ENCODE assay signal across 1 cellular context in the genomic region with DNA sequence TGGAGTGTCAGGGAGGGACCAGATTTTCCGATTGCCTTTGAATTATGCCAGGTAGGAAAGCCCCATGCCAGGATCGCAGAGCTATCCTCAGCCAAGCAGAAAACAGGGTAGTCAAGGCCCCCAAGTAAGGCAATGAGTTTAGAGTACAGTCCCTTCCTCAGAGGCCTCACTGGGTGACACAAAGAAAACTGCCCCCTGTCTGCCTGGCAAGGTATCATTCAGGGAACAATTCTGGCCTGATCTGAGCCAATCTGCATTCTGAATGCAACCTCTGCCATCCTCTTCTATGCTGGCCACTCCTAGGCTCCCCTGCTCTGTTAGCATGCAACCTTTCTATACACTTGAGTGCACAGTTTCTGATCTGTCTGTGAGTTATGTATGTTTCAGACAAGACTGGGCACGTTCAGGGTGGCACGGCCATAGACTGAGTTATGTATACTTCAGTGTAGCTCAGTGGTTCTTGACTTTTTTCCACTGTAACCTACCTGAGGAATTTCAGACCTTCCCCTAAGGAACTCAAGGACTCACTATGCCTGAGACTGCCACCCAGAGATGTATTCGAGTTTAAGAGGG.
TF ChIP-seq lines count a peak whose summit lies in the region.

No MANE protein-coding gene starts in this region.

TF ChIP-seq in GM12878, 131 proteins besides CTCF, POLR2A, EP300 and RAD21:
- no peak for TF ChIP-seq SRF (IDR thresholded peaks at IDR 0.05; ENCODE audit: low read depth in 2 of 2, low read length in 2 of 2)
- no peak for TF ChIP-seq KLF5 (IDR thresholded peaks at IDR 0.05; ENCODE audit: partially characterized antibody)
- no peak for TF ChIP-seq SMC3 (IDR thresholded peaks at IDR 0.05; ENCODE audit: borderline replicate concordance, low read length)
- TF ChIP-seq CEBPB (IDR thresholded peaks at IDR 0.05; ENCODE audit: borderline replicate concordance in 1 of 2, low read depth in 2 of 2, low read length in 2 of 2) = no peak
- no peak for TF ChIP-seq WRNIP1 (IDR thresholded peaks at IDR 0.05; ENCODE audit: borderline replicate concordance, low read depth, low read length)
- no peak for TF ChIP-seq CBX3 (IDR thresholded peaks at IDR 0.05; ENCODE audit: borderline replicate concordance, low read depth)
- TF ChIP-seq, protein P1, sequence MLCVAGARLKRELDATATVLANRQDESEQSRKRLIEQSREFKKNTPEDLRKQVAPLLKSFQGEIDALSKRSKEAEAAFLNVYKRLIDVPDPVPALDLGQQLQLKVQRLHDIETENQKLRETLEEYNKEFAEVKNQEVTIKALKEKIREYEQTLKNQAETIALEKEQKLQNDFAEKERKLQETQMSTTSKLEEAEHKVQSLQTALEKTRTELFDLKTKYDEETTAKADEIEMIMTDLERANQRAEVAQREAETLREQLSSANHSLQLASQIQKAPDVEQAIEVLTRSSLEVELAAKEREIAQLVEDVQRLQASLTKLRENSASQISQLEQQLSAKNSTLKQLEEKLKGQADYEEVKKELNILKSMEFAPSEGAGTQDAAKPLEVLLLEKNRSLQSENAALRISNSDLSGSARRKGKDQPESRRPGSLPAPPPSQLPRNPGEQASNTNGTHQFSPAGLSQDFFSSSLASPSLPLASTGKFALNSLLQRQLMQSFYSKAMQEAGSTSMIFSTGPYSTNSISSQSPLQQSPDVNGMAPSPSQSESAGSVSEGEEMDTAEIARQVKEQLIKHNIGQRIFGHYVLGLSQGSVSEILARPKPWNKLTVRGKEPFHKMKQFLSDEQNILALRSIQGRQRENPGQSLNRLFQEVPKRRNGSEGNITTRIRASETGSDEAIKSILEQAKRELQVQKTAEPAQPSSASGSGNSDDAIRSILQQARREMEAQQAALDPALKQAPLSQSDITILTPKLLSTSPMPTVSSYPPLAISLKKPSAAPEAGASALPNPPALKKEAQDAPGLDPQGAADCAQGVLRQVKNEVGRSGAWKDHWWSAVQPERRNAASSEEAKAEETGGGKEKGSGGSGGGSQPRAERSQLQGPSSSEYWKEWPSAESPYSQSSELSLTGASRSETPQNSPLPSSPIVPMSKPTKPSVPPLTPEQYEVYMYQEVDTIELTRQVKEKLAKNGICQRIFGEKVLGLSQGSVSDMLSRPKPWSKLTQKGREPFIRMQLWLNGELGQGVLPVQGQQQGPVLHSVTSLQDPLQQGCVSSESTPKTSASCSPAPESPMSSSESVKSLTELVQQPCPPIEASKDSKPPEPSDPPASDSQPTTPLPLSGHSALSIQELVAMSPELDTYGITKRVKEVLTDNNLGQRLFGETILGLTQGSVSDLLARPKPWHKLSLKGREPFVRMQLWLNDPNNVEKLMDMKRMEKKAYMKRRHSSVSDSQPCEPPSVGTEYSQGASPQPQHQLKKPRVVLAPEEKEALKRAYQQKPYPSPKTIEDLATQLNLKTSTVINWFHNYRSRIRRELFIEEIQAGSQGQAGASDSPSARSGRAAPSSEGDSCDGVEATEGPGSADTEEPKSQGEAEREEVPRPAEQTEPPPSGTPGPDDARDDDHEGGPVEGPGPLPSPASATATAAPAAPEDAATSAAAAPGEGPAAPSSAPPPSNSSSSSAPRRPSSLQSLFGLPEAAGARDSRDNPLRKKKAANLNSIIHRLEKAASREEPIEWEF (IDR thresholded peaks at IDR 0.05; ENCODE audit: insufficient replicate concordance, low read depth, low read length) = no peak
- TF ChIP-seq, protein P2, sequence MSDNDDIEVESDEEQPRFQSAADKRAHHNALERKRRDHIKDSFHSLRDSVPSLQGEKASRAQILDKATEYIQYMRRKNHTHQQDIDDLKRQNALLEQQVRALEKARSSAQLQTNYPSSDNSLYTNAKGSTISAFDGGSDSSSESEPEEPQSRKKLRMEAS (IDR thresholded peaks at IDR 0.05; ENCODE audit: low read depth, low read length) = no peak
- TF ChIP-seq MTA3 (IDR thresholded peaks at IDR 0.05; ENCODE audit: borderline replicate concordance, low read length) = no peak
- TF ChIP-seq, protein P3, sequence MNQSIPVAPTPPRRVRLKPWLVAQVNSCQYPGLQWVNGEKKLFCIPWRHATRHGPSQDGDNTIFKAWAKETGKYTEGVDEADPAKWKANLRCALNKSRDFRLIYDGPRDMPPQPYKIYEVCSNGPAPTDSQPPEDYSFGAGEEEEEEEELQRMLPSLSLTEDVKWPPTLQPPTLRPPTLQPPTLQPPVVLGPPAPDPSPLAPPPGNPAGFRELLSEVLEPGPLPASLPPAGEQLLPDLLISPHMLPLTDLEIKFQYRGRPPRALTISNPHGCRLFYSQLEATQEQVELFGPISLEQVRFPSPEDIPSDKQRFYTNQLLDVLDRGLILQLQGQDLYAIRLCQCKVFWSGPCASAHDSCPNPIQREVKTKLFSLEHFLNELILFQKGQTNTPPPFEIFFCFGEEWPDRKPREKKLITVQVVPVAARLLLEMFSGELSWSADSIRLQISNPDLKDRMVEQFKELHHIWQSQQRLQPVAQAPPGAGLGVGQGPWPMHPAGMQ (IDR thresholded peaks at IDR 0.05; ENCODE audit: borderline replicate concordance) = no peak
- TF ChIP-seq, protein P4, sequence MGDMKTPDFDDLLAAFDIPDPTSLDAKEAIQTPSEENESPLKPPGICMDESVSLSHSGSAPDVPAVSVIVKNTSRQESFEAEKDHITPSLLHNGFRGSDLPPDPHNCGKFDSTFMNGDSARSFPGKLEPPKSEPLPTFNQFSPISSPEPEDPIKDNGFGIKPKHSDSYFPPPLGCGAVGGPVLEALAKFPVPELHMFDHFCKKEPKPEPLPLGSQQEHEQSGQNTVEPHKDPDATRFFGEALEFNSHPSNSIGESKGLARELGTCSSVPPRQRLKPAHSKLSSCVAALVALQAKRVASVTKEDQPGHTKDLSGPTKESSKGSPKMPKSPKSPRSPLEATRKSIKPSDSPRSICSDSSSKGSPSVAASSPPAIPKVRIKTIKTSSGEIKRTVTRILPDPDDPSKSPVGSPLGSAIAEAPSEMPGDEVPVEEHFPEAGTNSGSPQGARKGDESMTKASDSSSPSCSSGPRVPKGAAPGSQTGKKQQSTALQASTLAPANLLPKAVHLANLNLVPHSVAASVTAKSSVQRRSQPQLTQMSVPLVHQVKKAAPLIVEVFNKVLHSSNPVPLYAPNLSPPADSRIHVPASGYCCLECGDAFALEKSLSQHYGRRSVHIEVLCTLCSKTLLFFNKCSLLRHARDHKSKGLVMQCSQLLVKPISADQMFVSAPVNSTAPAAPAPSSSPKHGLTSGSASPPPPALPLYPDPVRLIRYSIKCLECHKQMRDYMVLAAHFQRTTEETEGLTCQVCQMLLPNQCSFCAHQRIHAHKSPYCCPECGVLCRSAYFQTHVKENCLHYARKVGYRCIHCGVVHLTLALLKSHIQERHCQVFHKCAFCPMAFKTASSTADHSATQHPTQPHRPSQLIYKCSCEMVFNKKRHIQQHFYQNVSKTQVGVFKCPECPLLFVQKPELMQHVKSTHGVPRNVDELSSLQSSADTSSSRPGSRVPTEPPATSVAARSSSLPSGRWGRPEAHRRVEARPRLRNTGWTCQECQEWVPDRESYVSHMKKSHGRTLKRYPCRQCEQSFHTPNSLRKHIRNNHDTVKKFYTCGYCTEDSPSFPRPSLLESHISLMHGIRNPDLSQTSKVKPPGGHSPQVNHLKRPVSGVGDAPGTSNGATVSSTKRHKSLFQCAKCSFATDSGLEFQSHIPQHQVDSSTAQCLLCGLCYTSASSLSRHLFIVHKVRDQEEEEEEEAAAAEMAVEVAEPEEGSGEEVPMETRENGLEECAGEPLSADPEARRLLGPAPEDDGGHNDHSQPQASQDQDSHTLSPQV (IDR thresholded peaks at IDR 0.05) = no peak
- TF ChIP-seq, protein P5, sequence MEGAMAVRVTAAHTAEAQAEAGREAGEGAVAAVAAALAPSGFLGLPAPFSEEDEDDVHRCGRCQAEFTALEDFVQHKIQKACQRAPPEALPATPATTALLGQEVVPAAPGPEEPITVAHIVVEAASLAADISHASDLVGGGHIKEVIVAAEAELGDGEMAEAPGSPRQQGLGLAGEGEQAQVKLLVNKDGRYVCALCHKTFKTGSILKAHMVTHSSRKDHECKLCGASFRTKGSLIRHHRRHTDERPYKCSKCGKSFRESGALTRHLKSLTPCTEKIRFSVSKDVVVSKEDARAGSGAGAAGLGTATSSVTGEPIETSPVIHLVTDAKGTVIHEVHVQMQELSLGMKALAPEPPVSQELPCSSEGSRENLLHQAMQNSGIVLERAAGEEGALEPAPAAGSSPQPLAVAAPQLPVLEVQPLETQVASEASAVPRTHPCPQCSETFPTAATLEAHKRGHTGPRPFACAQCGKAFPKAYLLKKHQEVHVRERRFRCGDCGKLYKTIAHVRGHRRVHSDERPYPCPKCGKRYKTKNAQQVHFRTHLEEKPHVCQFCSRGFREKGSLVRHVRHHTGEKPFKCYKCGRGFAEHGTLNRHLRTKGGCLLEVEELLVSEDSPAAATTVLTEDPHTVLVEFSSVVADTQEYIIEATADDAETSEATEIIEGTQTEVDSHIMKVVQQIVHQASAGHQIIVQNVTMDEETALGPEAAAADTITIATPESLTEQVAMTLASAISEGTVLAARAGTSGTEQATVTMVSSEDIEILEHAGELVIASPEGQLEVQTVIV (IDR thresholded peaks at IDR 0.05; ENCODE audit: borderline replicate concordance, partially characterized antibody) = no peak
- no peak for TF ChIP-seq KDM1A (IDR thresholded peaks at IDR 0.05; ENCODE audit: borderline replicate concordance)
- TF ChIP-seq SPI1 (IDR thresholded peaks at IDR 0.05; ENCODE audit: borderline replicate concordance, insufficient read depth, low read depth, low read length) = no peak
